In the genomic region with DNA sequence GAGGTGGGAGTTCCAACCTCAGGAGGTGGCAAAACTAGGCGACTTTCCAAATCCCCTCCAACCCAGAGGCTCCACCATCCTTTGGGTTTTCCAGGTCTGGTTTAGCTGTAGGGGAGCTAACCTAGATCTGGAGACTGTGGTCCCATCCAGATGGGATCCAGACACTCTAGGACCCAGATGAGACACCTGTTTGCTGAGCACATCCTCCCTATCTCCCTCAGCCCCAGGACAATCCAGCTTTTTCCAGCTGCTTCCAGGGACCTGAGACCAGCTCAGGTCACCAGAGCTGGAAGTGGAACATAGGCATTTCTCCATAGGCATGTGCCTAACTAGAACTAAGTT, we compare ENCODE assay signal across 11 cellular contexts. TPM values are rescaled to one million over a fixed set of nuclear protein-coding genes. Genes with fewer than 3 reads are reported as not detected.
DNase-seq lines count a peak whose midpoint lies in the region; ATAC-seq and TF ChIP-seq lines count a peak whose summit lies in the region.
"Had no signal": no experiment of that assay in that cellular context is flagged by ENCODE, and none has a peak within 500 bp of the region (broad histone marks: within the 10 kb centered on the region; RNA-seq: fewer than 3 reads in every experiment).

No MANE protein-coding gene starts in this region.

- ATAC-seq in GM19023 (IDR thresholded peaks at IDR 0.05; ENCODE audit: unreplicated experiment): peak; percentile 13
- peak; percentile 14 for ATAC-seq in HG02642 (IDR thresholded peaks at IDR 0.05; ENCODE audit: poor library complexity, unreplicated experiment)
- ATAC-seq in HG03108 (IDR thresholded peaks at IDR 0.05; ENCODE audit: unreplicated experiment): no peak

- TF ChIP-seq EP300 in sigmoid colon (IDR thresholded peaks at IDR 0.05): no peak

- intact Hi-C loops in sigmoid colon (cut with DNase I): loop anchor here (2.0 kb wide), 1 partner anchor 241 kb away; no protein-coding TSS in a partner anchor

- no peaks in the 10 kb centered on the region for H3K27me3 Mint-ChIP-seq in type B pancreatic cell
- H3K27me3 Mint-ChIP-seq: activated naive CD4-positive, alpha-beta T cell treated with anti-CD3 and anti-CD28 coated beads, Interleukin-2, amount 50 U/mL, for 24 hours had no signal

- H3K27ac ChIP-seq in VCaP: no peak overlapping the region
- H3K27ac ChIP-seq in sigmoid colon: no peak overlapping the region
- H3K27ac ChIP-seq: hepatocyte had no signal

- WGBS in sigmoid colon, 2 donors: 94 to 97% methylated on average over 1 of the region's 1 CpG

- DNase-seq in type B pancreatic cell (ENCODE audit: extremely low spot score, unreplicated experiment) (peak; percentile 32), NCI-H187 (lab: John Stamatoyannopoulos, UW) (no peak), sigmoid colon (no peak)
- DNase-seq: activated CD8-positive, alpha-beta memory T cell treated with anti-CD3 and anti-CD28 coated beads, Interleukin-2, amount 50 U/mL, for 4 hours had no signal

- H3K9me3 Mint-ChIP-seq in type B pancreatic cell: no peaks in the 10 kb centered on the region
- H3K9me3 Mint-ChIP-seq: activated naive CD4-positive, alpha-beta T cell treated with anti-CD3 and anti-CD28 coated beads, Interleukin-2, amount 50 U/mL, for 24 hours; T-helper 1 cell treated with Interleukin-12 subunit alpha and Interleukin-12 subunit beta and Interleukin-4 antibody, amounts not matched to agents 30 μg/mL and 1 μg/mL, for 36 hours had no signal

- H3K27me3 ChIP-seq in sigmoid colon: no peaks in the 10 kb centered on the region
- H3K27me3 ChIP-seq: hepatocyte had no signal

- no peaks in the 10 kb centered on the region for H3K4me1 Mint-ChIP-seq in type B pancreatic cell (ENCODE audit: unreplicated experiment)

- no peaks in the 10 kb centered on the region for H3K4me1 ChIP-seq in sigmoid colon

- H3K36me3 ChIP-seq in sigmoid colon: peaks cover 15 to 92% (median 43%) of the 10 kb centered on the region in 4 donors

- H3K9me3 ChIP-seq in sigmoid colon: no peaks in the 10 kb centered on the region

- H3K4me3 Mint-ChIP-seq in type B pancreatic cell: no peak overlapping the region
- H3K4me3 Mint-ChIP-seq: activated naive CD4-positive, alpha-beta T cell treated with anti-CD3 and anti-CD28 coated beads, Interleukin-2, amount 50 U/mL, for 24 hours; T-helper 1 cell treated with Interleukin-12 subunit alpha and Interleukin-12 subunit beta and Interleukin-4 antibody, amounts not matched to agents 30 μg/mL and 1 μg/mL, for 36 hours had no signal

- H3K4me3 ChIP-seq in sigmoid colon: no peak overlapping the region
- H3K4me3 ChIP-seq: hepatocyte had no signal

- H3K27ac Mint-ChIP-seq in type B pancreatic cell: peak overlapping the region; percentile 77
- H3K27ac Mint-ChIP-seq: activated naive CD4-positive, alpha-beta T cell treated with anti-CD3 and anti-CD28 coated beads, Interleukin-2, amount 50 U/mL, for 24 hours; T-helper 1 cell treated with Interleukin-12 subunit alpha and Interleukin-12 subunit beta and Interleukin-4 antibody, amounts not matched to agents 30 μg/mL and 1 μg/mL, for 36 hours had no signal

- H3K36me3 Mint-ChIP-seq in type B pancreatic cell: peaks cover 13% of the 10 kb centered on the region

- TF ChIP-seq CTCF in VCaP (conservative IDR thresholded peaks at IDR 0.05): 0 out of 2 replicates have a peak, but pooled peaks have one; percentile 39
- TF ChIP-seq CTCF in type B pancreatic cell (conservative IDR thresholded peaks at IDR 0.05): no peak
- TF ChIP-seq CTCF in sigmoid colon (IDR thresholded peaks at IDR 0.05): no peak

- no peak for TF ChIP-seq POLR2A in sigmoid colon (IDR thresholded peaks at IDR 0.05)

RNA-seq across cellular contexts. Expression of a gene that starts 18.2 kb away (rescaled TPM):
- total RNA-seq in type B pancreatic cell (ENCODE audit: low replicate concordance) (83.2 and 138 TPM in 2 replicates), sigmoid colon (100 to 1,000 TPM; 245 to 509 (median 309) TPM)
- polyA plus RNA-seq in sigmoid colon: 100 to 1,000 TPM in 1 of 3 donors, 10 to 100 TPM in 2; 25.7 to 124 (median 72.3) TPM

RNA-seq across cellular contexts. Expression of a gene that starts 35.0 kb away (rescaled TPM):
- total RNA-seq in type B pancreatic cell (ENCODE audit: low replicate concordance): 88.2 and 94.3 TPM in 2 replicates
- 10 to 100 TPM; 36.5 to 55.4 (median 40.0) TPM for total RNA-seq in sigmoid colon
- polyA plus RNA-seq in sigmoid colon: 10 to 100 TPM; 28.2 to 32.9 (median 30.5) TPM

RNA-seq across cellular contexts. Expression of a gene that starts 35.0 kb away (rescaled TPM):
- total RNA-seq in type B pancreatic cell (ENCODE audit: low replicate concordance) (9.9 and 13.0 TPM in 2 replicates), sigmoid colon (1 to 10 TPM; 4.2 to 5.8 (median 4.8) TPM)
- polyA plus RNA-seq in sigmoid colon: 1 to 10 TPM in 1 of 3 donors, under 1 TPM in 1, not detected in 1; 0.92 to 3.4 TPM
